In the genomic region with DNA sequence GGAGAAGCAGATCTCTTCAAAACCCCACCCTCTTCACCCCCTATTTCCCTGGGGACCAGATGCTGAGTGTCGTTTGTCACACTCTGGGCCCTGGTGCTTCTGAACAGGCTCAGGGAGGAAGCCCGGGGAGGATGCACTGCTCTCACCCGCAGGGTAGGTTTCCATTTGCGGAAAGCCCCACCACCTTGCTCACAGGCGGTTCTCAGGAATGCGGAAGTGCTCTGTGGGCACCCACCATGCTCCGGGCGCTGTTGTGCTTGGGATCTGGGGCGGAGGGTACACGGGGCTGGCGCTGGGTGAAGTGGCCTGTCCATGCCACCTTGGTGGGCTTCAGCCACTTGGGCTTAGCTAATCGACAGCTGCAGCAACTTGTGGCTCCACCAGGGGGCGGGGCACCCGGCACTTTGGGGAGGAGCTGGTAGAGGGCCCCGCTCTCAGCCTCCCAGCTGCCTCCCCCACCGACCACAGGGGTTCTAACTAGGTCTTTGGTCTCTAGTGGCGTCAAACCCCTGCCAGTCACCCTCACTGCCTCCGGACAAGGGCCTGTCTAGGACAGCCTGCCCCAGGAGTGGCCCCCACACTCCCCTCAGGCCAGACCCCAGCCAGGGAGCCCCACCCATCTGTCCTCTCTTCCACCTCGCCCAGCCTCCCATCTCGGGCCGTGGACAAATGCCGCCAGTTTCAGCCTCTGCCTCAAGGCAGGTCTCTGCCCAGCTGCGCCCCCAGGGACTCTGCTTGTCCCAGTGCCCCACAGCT, we compare ENCODE assay signal across 8 cellular contexts. TPM values are rescaled to one million over a fixed set of nuclear protein-coding genes. Genes with fewer than 3 reads are reported as not detected.
A peak's percentile ranks its signal among the peaks of the same experiment; 100 is the strongest.
DNase-seq lines count a peak whose midpoint lies in the region; ATAC-seq and TF ChIP-seq lines count a peak whose summit lies in the region.

No MANE protein-coding gene starts in this region.

- peak; percentile 79 for TF ChIP-seq CTCF in retinal pigment epithelial cell (conservative IDR thresholded peaks at IDR 0.05; ENCODE audit: low read depth, low read length)
- TF ChIP-seq CTCF in vagina (IDR thresholded peaks at IDR 0.05), result peak; percentile 34 to 56 (median 52)

- no peaks in the 10 kb centered on the region for H3K27me3 Mint-ChIP-seq in activated T-helper 2 cell treated with anti-CD3 and anti-CD28 coated beads, Interferon-gamma antibody, Interleukin-2, Interleukin-4, amounts not matched to agents 10 μg/mL and 5 μg/mL and 100 μg/mL, durations not matched to agents 14 hours and 24 hours and 36 hours (ENCODE audit: low read depth)

- peaks cover 22% of the 10 kb centered on the region for H3K4me1 Mint-ChIP-seq in activated T-helper 2 cell treated with anti-CD3 and anti-CD28 coated beads, Interferon-gamma antibody, Interleukin-2, Interleukin-4, amounts not matched to agents 10 μg/mL and 5 μg/mL and 100 μg/mL, durations not matched to agents 14 hours and 24 hours and 36 hours (ENCODE audit: low read depth)

- peaks cover 0 to 25% (median 3%) of the 10 kb centered on the region in 11 experiments; a peak in 5 of 22 replicates for H4K20me1 ChIP-seq in BLaER1 treated with 17β-estradiol and CSF1 and Interleukin-3, amounts not matched to agents 10 nM and 100 nM

- H3K4me1 ChIP-seq in BLaER1 treated with 17β-estradiol and CSF1 and Interleukin-3, amounts not matched to agents 10 nM and 100 nM, result peaks cover 22 to 43% (median 41%) of the 10 kb centered on the region in 10 experiments
- H3K4me1 ChIP-seq in vagina, result peaks cover 15% of the 10 kb centered on the region

- intact Hi-C loops in activated T-helper 2 cell treated with anti-CD3 and anti-CD28 coated beads, Interferon-gamma antibody, Interleukin-2, Interleukin-4, amounts not matched to agents 10 μg/mL and 5 μg/mL and 100 μg/mL, durations not matched to agents 14 hours and 24 hours and 36 hours (cut with micrococcal nuclease), result loop anchor here (1.0 to 10.0 kb wide), 2 partner anchors 15 to 129 kb away; a partner anchor contains a TSS
- intact Hi-C loops in head of caudate nucleus (cut with DNase I) (no loop called here), vagina (cut with DNase I) (loop anchor here (10.0 kb wide), 1 partner anchor 209 kb away; a partner anchor contains a TSS)

- peak overlapping the region; percentile 89 to 98 (median 95) for H3K4me2 ChIP-seq in BLaER1 treated with 17β-estradiol and CSF1 and Interleukin-3, amounts not matched to agents 10 nM and 100 nM

- peak overlapping the region; percentile 77 to 88 (median 84) for H3K9ac ChIP-seq in BLaER1 treated with 17β-estradiol and CSF1 and Interleukin-3, amounts not matched to agents 10 nM and 100 nM

- TF ChIP-seq POLR2A in GM18951 (IDR thresholded peaks at IDR 0.05; ENCODE audit: extremely low read depth, insufficient read depth, insufficient read length) (peak; percentile 78), vagina (IDR thresholded peaks at IDR 0.05) (no peak)

- H3K9me3 Mint-ChIP-seq in activated T-helper 2 cell treated with anti-CD3 and anti-CD28 coated beads, Interferon-gamma antibody, Interleukin-2, Interleukin-4, amounts not matched to agents 10 μg/mL and 5 μg/mL and 100 μg/mL, durations not matched to agents 14 hours and 24 hours and 36 hours, result no peaks in the 10 kb centered on the region

- in situ Hi-C loops in GM18951 (cut with MboI; ENCODE audit: low sequenced_read_pairs, unreplicated experiment), result no loop called here

- H3K4me3 ChIP-seq in BLaER1 treated with 17β-estradiol and CSF1 and Interleukin-3, amounts not matched to agents 10 nM and 100 nM, result peak overlapping the region; percentile 24 to 67 (median 52)
- H3K4me3 ChIP-seq in retinal pigment epithelial cell (ENCODE audit: low read length) (peak overlapping the region; percentile 20), vagina (peak overlapping the region; percentile 28 to 48)

- H3K4me3 Mint-ChIP-seq in activated T-helper 2 cell treated with anti-CD3 and anti-CD28 coated beads, Interferon-gamma antibody, Interleukin-2, Interleukin-4, amounts not matched to agents 10 μg/mL and 5 μg/mL and 100 μg/mL, durations not matched to agents 14 hours and 24 hours and 36 hours (ENCODE audit: low read depth), result peak overlapping the region; percentile 74

- peak overlapping the region; percentile 80 to 98 (median 94) for H3K27ac ChIP-seq in BLaER1 treated with 17β-estradiol and CSF1 and Interleukin-3, amounts not matched to agents 10 nM and 100 nM
- H3K27ac ChIP-seq in vagina, result peak overlapping the region; percentile 58

- ATAC-seq in HG03175 (IDR thresholded peaks at IDR 0.05; ENCODE audit: unreplicated experiment), result peak; percentile 82

- H3K36me3 Mint-ChIP-seq in activated T-helper 2 cell treated with anti-CD3 and anti-CD28 coated beads, Interferon-gamma antibody, Interleukin-2, Interleukin-4, amounts not matched to agents 10 μg/mL and 5 μg/mL and 100 μg/mL, durations not matched to agents 14 hours and 24 hours and 36 hours (ENCODE audit: low read depth), result peaks cover 28% of the 10 kb centered on the region

- peak; percentile 92 for DNase-seq in RPMI8226
- peak; percentile 81 for DNase-seq in activated T-helper 2 cell treated with anti-CD3 and anti-CD28 coated beads, Interferon-gamma antibody, Interleukin-2, Interleukin-4, amounts not matched to agents 10 μg/mL and 5 μg/mL and 100 μg/mL, durations not matched to agents 14 hours and 24 hours and 36 hours (ENCODE audit: low spot score)
- DNase-seq in head of caudate nucleus, result peak in 34 of 42 donors; percentile 39 to 80 (median 58)
- no peak for DNase-seq in retinal pigment epithelial cell (ENCODE audit: low read depth)
- DNase-seq in vagina (ENCODE audit: extremely low spot score in 2 of 2), result peak in 1 of 2 donors; percentile 94

- peaks cover 35 to 44% (median 40%) of the 10 kb centered on the region in 11 experiments for H3K36me3 ChIP-seq in BLaER1 treated with 17β-estradiol and CSF1 and Interleukin-3, amounts not matched to agents 10 nM and 100 nM
- peaks cover 0 to 34% of the 10 kb centered on the region in 2 donors for H3K36me3 ChIP-seq in vagina

- H3K9me3 ChIP-seq in BLaER1 treated with 17β-estradiol and CSF1 and Interleukin-3, amounts not matched to agents 10 nM and 100 nM (replicated peaks in 1 of 11), result no peaks in the 10 kb centered on the region
- no peaks in the 10 kb centered on the region for H3K9me3 ChIP-seq in vagina

- peak overlapping the region; percentile 98 for H3K27ac Mint-ChIP-seq in activated T-helper 2 cell treated with anti-CD3 and anti-CD28 coated beads, Interferon-gamma antibody, Interleukin-2, Interleukin-4, amounts not matched to agents 10 μg/mL and 5 μg/mL and 100 μg/mL, durations not matched to agents 14 hours and 24 hours and 36 hours

- H3K27me3 ChIP-seq in BLaER1 treated with 17β-estradiol and CSF1 and Interleukin-3, amounts not matched to agents 10 nM and 100 nM, result peaks cover 0 to 11% (median 0%) of the 10 kb centered on the region in 11 experiments; a peak in 6 of 22 replicates
- H3K27me3 ChIP-seq in vagina, result no peaks in the 10 kb centered on the region

RNA-seq across cellular contexts. Expression of a gene that starts 7.4 kb away (rescaled TPM):
- 237 and 242 TPM in 2 replicates for total RNA-seq in activated T-helper 2 cell treated with anti-CD3 and anti-CD28 coated beads, Interferon-gamma antibody, Interleukin-2, Interleukin-4, amounts not matched to agents 10 μg/mL and 5 μg/mL and 100 μg/mL, durations not matched to agents 14 hours and 24 hours and 36 hours
- total RNA-seq in vagina, result 254 TPM

RNA-seq across cellular contexts. Expression of a gene that starts 15.6 kb away (rescaled TPM):
- 22.2 and 27.9 TPM in 2 replicates for total RNA-seq in activated T-helper 2 cell treated with anti-CD3 and anti-CD28 coated beads, Interferon-gamma antibody, Interleukin-2, Interleukin-4, amounts not matched to agents 10 μg/mL and 5 μg/mL and 100 μg/mL, durations not matched to agents 14 hours and 24 hours and 36 hours
- total RNA-seq in vagina, result 23.8 TPM

RNA-seq across cellular contexts. Expression of a gene that starts 25.4 kb away (rescaled TPM):
- not detected in 2 replicates for total RNA-seq in activated T-helper 2 cell treated with anti-CD3 and anti-CD28 coated beads, Interferon-gamma antibody, Interleukin-2, Interleukin-4, amounts not matched to agents 10 μg/mL and 5 μg/mL and 100 μg/mL, durations not matched to agents 14 hours and 24 hours and 36 hours
- total RNA-seq in vagina, result not detected

RNA-seq across cellular contexts. Expression of a gene that starts 30.5 kb away (rescaled TPM):
- 339 and 344 TPM in 2 replicates for total RNA-seq in activated T-helper 2 cell treated with anti-CD3 and anti-CD28 coated beads, Interferon-gamma antibody, Interleukin-2, Interleukin-4, amounts not matched to agents 10 μg/mL and 5 μg/mL and 100 μg/mL, durations not matched to agents 14 hours and 24 hours and 36 hours
- 2,739 TPM for total RNA-seq in vagina

RNA-seq across cellular contexts. Expression of a gene that starts 36.4 kb away (rescaled TPM):
- 0.14 TPM in 2 replicates for total RNA-seq in activated T-helper 2 cell treated with anti-CD3 and anti-CD28 coated beads, Interferon-gamma antibody, Interleukin-2, Interleukin-4, amounts not matched to agents 10 μg/mL and 5 μg/mL and 100 μg/mL, durations not matched to agents 14 hours and 24 hours and 36 hours
- not detected for total RNA-seq in vagina
